8 cellular contexts compared by ENCODE assay signal in the genomic region with DNA sequence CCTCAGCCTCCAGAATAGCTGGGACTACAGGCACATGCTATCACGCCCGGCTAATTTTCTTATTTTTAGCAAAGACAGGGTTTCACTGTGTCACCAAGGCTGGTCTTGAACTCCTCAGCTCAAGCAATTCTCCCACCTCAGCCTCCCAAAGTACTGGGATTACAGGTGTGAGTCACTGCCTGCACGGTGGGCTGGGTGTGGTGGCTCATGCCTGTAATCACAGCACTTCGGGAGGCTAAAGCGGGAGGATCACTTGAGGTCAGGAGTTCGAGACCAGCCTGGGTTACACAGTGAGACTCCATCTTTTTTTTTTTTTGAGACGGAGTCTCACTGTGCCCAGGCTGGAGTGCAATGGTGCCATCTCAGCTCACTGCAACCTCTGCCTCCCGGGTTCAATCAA. TPM values are rescaled to one million over a fixed set of nuclear protein-coding genes. Genes with fewer than 3 reads are reported as not detected.
"Had no signal": no experiment of that assay in that cellular context is flagged by ENCODE, and none has a peak within 500 bp of the region (broad histone marks: within the 10 kb centered on the region; RNA-seq: fewer than 3 reads in every experiment).

No MANE protein-coding gene starts in this region.

RNA-seq across cellular contexts. Expression of a gene that starts 36.9 kb away (rescaled TPM):
- total RNA-seq: HT-29; LHCN-M2; OCI-LY7; PC-3; SK-MEL-5; T-helper 2 cell treated with Interferon-gamma antibody and Interleukin-4, amounts not matched to agents 100 ng/mL and 5 ng/mL, for 36 hours had no signal
- polyA plus RNA-seq: IgD-negative memory B cell, SK-N-SH had no signal

RNA-seq across cellular contexts. Expression of a gene that starts 52.3 kb away (rescaled TPM):
- total RNA-seq: HT-29; LHCN-M2; OCI-LY7; PC-3; SK-MEL-5; T-helper 2 cell treated with Interferon-gamma antibody and Interleukin-4, amounts not matched to agents 100 ng/mL and 5 ng/mL, for 36 hours had no signal
- polyA plus RNA-seq: IgD-negative memory B cell, SK-N-SH had no signal
